8 cellular contexts compared by ENCODE assay signal in genomic region chr7:66592597-66593146, GRCh38. TPM values are rescaled to one million over a fixed set of nuclear protein-coding genes. Genes with fewer than 3 reads are reported as not detected.
DNase-seq lines count a peak whose midpoint lies in the region; ATAC-seq and TF ChIP-seq lines count a peak whose summit lies in the region.
"Not testable (repeated sequence)": the region's sequence is repeated elsewhere in the genome, so short reads cannot be mapped to it uniquely, and the experiment has no call there.

No MANE protein-coding gene starts in this region.

- in situ Hi-C loops in Panc1 (cut with HindIII; ENCODE audit: low pct_unique_long_range_greater_than_20kb, low sequenced_read_pairs) = not testable (repeated sequence)

- not testable (repeated sequence) for H3K27me3 ChIP-seq in AG04450 (ENCODE audit: control insufficient read depth, insufficient read depth, low read length); Panc1 (ENCODE audit: control insufficient read depth, insufficient read depth, low read length); lower lobe of right lung (ENCODE audit: low read depth)

- not testable (repeated sequence) for H3K9me3 ChIP-seq in AG04450 (ENCODE audit: control insufficient read depth, insufficient read depth, low read length); Panc1 (ENCODE audit: control insufficient read depth, insufficient read depth, low read depth, low read length); lower lobe of right lung

- peak overlapping the region; percentile 96 to 99 for H3K27ac Mint-ChIP-seq in activated naive CD4-positive, alpha-beta T cell treated with anti-CD3 and anti-CD28 coated beads, Interleukin-2, amount 50 U/mL, for 72 hours

- CTCF ChIA-PET in AG04450 (lab: Charles Lee) = not testable (repeated sequence)
- CTCF ChIA-PET in Panc1 (lab: Charles Lee) = interaction anchor here (0.6 kb wide), 1 partner anchor 230 kb away, joined by 5 read pairs; no protein-coding TSS in a partner anchor

- H3K36me3 ChIP-seq in Panc1 (ENCODE audit: control insufficient read depth, insufficient read depth, low read length); lower lobe of right lung: not testable (repeated sequence)

- peaks cover 21% of the 10 kb centered on the region for H3K4me1 ChIP-seq in Panc1 (ENCODE audit: control insufficient read depth, insufficient read depth, low read length)
- H3K4me1 ChIP-seq in lower lobe of right lung = peaks cover 34% of the 10 kb centered on the region

- H3K9me3 Mint-ChIP-seq in activated naive CD4-positive, alpha-beta T cell treated with anti-CD3 and anti-CD28 coated beads, Interleukin-2, amount 50 U/mL, for 72 hours = peaks cover 0 to 11% of the 10 kb centered on the region in 2 donors

- DNase-seq in AG04450 (ENCODE audit: low read depth, low spot score); Panc1 (ENCODE audit: low read depth, low spot score); activated naive CD4-positive, alpha-beta T cell treated with anti-CD3 and anti-CD28 coated beads, Interleukin-2, amount 50 U/mL, for 72 hours (ENCODE audit: low spot score in 2 of 2); epithelial cell of prostate (ENCODE audit: low read depth, low spot score); lower lobe of right lung; skeletal muscle cell (ENCODE audit: low read depth): not testable (repeated sequence)

- ATAC-seq in GM19351 (IDR thresholded peaks at IDR 0.05; ENCODE audit: unreplicated experiment) (peak; percentile 12), HG02938 (IDR thresholded peaks at IDR 0.05; ENCODE audit: unreplicated experiment) (peak; percentile 4)
- ATAC-seq in Panc1, lower lobe of right lung: not testable (repeated sequence)
- ATAC-seq in activated naive CD4-positive, alpha-beta T cell treated with anti-CD3 and anti-CD28 coated beads, Interleukin-2, amount 50 U/mL, for 72 hours = peak; percentile 13 to 22

- TF ChIP-seq CTCF in AG04450 (IDR thresholded peaks at IDR 0.05; ENCODE audit: low read depth, low read length); Panc1 (IDR thresholded peaks at IDR 0.05); lower lobe of right lung (IDR thresholded peaks at IDR 0.05): not testable (repeated sequence)

- TSS peak; percentile 89 for BruUV-seq in Panc1 (replicated peaks; lab: Mats Ljungman, UMichigan)

- intact Hi-C loops in Panc1 (cut with micrococcal nuclease; ENCODE audit: unreplicated experiment); lower lobe of right lung (cut with DNase I): not testable (repeated sequence)

- POLR2A ChIA-PET in AG04450 (lab: Yijun Ruan, JAX); Panc1 (lab: Charles Lee): not testable (repeated sequence)

- H3K27ac ChIP-seq in AG04450 (ENCODE audit: low read depth, low read length) (peak overlapping the region; percentile 96), Panc1 (ENCODE audit: low read length) (peak overlapping the region; percentile 93), epithelial cell of prostate (peak overlapping the region; percentile 90), lower lobe of right lung (peak overlapping the region; percentile 94)

- H3K4me3 ChIP-seq in AG04450 (ENCODE audit: low read depth, low read length) (peak overlapping the region; percentile 96), Panc1 (ENCODE audit: low read depth in 2 of 2, low read length in 2 of 2) (peak overlapping the region; percentile 96 to 97), lower lobe of right lung (peak overlapping the region; percentile 93), skeletal muscle cell (ENCODE audit: low read depth, low read length) (peak overlapping the region; percentile 96)

- not testable (repeated sequence) for H3K36me3 Mint-ChIP-seq in activated naive CD4-positive, alpha-beta T cell treated with anti-CD3 and anti-CD28 coated beads, Interleukin-2, amount 50 U/mL, for 72 hours

RNA-seq across cellular contexts. Expression of gene KCTD7, which starts 36.0 kb away (rescaled TPM):
- 14.7 and 14.8 TPM in 2 replicates for polyA plus RNA-seq in AG04450 (2011; rRNA removed)
- polyA minus RNA-seq in AG04450 (2011; rRNA and poly(A)+ RNA removed) = 13.4 and 17.1 TPM in 2 replicates
- total RNA-seq in Panc1 (2021; ENCODE audit: unreplicated experiment) (28.0 TPM), lower lobe of right lung (12.6 TPM)
- polyA plus RNA-seq in Panc1 (2012; ENCODE audit: insufficient read length) = 22.4 TPM
- total RNA-seq in activated naive CD4-positive, alpha-beta T cell treated with anti-CD3 and anti-CD28 coated beads, Interleukin-2, amount 50 U/mL, for 72 hours = 10 to 100 TPM in 1 of 2 donors, 1 to 10 TPM in 1; 8.2 to 11.3 TPM
